8 cellular contexts compared by ENCODE assay signal in genomic region chr3:36907911-36908646, GRCh38. TPM values are rescaled to one million over a fixed set of nuclear protein-coding genes. Genes with fewer than 3 reads are reported as not detected.
DNase-seq lines count a peak whose midpoint lies in the region; ATAC-seq and TF ChIP-seq lines count a peak whose summit lies in the region.

No MANE protein-coding gene starts in this region.

- in situ Hi-C loops in ACHN (cut with HindIII; ENCODE audit: low pct_ligation_motif_present, low pct_unique_long_range_greater_than_20kb, low sequenced_read_pairs): no loop called here

- H3K36me3 ChIP-seq in neutrophil (peaks cover 23% of the 10 kb centered on the region), tibial artery (no peaks in the 10 kb centered on the region)

- TF ChIP-seq CTCF in epithelial cell of proximal tubule (conservative IDR thresholded peaks at IDR 0.05; ENCODE audit: low read depth, low read length) (no peak), neutrophil (IDR thresholded peaks at IDR 0.05) (no peak), tibial artery (IDR thresholded peaks at IDR 0.05) (no peak)

- intact Hi-C loops in tibial artery (cut with DNase I; ENCODE audit: low total_unique reads): no loop called here

- H3K27ac ChIP-seq in neutrophil (peak overlapping the region; percentile 98), tibial artery (peak overlapping the region; percentile 20 to 42)

- peaks cover 71 to 75% of the 10 kb centered on the region in 2 experiments for H3K4me1 ChIP-seq in neutrophil (ENCODE audit: control insufficient read depth in 1 of 2, insufficient read depth in 1 of 2, low read depth in 1 of 2, low read length in 1 of 2)
- peaks cover 0 to 3% (median 0%) of the 10 kb centered on the region in 4 donors for H3K4me1 ChIP-seq in tibial artery

- no peaks in the 10 kb centered on the region for H3K9me3 ChIP-seq in neutrophil
- H3K9me3 ChIP-seq in tibial artery: no peaks in the 10 kb centered on the region

- H3K4me3 ChIP-seq in epithelial cell of proximal tubule (ENCODE audit: low read depth, low read length) (peak overlapping the region; percentile 63), neutrophil (ENCODE audit: low read depth in 1 of 2, low read length in 1 of 2) (peak overlapping the region; percentile 58 to 79), tibial artery (peak overlapping the region; percentile 40 to 43)

- ATAC-seq in GM21447 (IDR thresholded peaks at IDR 0.05; ENCODE audit: unreplicated experiment) (peak; percentile 29), GM18517 (IDR thresholded peaks at IDR 0.05; ENCODE audit: unreplicated experiment) (no peak)

- no peaks in the 10 kb centered on the region for H3K27me3 ChIP-seq in neutrophil
- H3K27me3 ChIP-seq in tibial artery: no peaks in the 10 kb centered on the region

- peak; percentile 70 for DNase-seq in ACHN
- peak; percentile 91 for DNase-seq in NOMO-1 treated with DMSO at 0.1 percent for 48 hours (lab: John Stamatoyannopoulos, UW; ENCODE audit: unreplicated experiment)
- DNase-seq in activated T-cell treated with anti-CD3 and anti-CD28 coated beads for 24 hours (ENCODE audit: low read depth): peak; percentile 39
- DNase-seq in epithelial cell of proximal tubule (ENCODE audit: low read depth): peak; percentile 23
- peak; percentile 34 to 70 for DNase-seq in tibial artery

RNA-seq across cellular contexts. Expression of gene TRANK1, which starts 36.8 kb away (rescaled TPM):
- 2.0 and 3.7 TPM in 2 replicates for total RNA-seq in epithelial cell of proximal tubule

Comparison
In these comparisons a context has a peak if more than half of its experiments do, and no peak if none do; other contexts are left out.
1. DNase-seq: peak in every context shown above with its lines; median percentile 91 in NOMO-1 treated with DMSO at 0.1 percent for 48 hours; 70 in ACHN; 52 in tibial artery; 39 in activated T-cell treated with anti-CD3 and anti-CD28 coated beads for 24 hours; 23 in epithelial cell of proximal tubule.